ENCODE assay signal across 26 cellular contexts in the genomic region with DNA sequence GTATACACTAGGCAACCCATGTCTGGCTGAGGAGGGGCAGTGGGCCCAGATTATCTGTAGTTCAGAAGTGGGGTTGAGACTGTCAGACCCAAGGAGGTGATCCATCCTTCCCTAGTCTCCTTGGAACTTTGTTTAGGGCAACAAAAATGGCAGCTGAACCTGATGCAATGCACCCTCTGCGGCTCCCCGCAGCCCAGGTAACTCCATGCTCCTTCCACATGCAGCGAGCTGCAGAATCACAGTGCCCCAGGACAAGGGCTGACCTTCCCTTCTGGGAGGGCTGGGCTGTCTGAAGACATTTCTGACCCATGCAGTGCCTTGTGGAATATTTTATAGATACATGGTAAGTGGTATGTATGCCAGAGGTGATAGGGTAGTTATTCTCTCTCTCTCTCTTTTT. TPM values are rescaled to one million over a fixed set of nuclear protein-coding genes. Genes with fewer than 3 reads are reported as not detected.
"Had no signal": no experiment of that assay in that cellular context is flagged by ENCODE, and none has a peak within 500 bp of the region (broad histone marks: within the 10 kb centered on the region; RNA-seq: fewer than 3 reads in every experiment).

No MANE protein-coding gene starts in this region.

- H3K27me3 ChIP-seq: neutrophil, ovary, right lobe of liver, sigmoid colon, stomach, thyroid gland, tibial nerve, upper lobe of left lung, vagina had no signal

- H3K9me3 ChIP-seq: neutrophil, ovary, psoas muscle, right lobe of liver, sigmoid colon, stomach, thoracic aorta, thyroid gland, tibial nerve, upper lobe of left lung, vagina had no signal

- H3K36me3 ChIP-seq: neutrophil, ovary, right lobe of liver, sigmoid colon, stomach, thoracic aorta, thyroid gland, upper lobe of left lung, vagina had no signal

- H3K27ac ChIP-seq: neutrophil, ovary, parathyroid adenoma, psoas muscle, right lobe of liver, sigmoid colon, stomach, thoracic aorta, thyroid gland, tibial nerve, upper lobe of left lung, vagina had no signal

- H3K4me1 ChIP-seq: parathyroid adenoma, psoas muscle, sigmoid colon, stomach, thyroid gland, tibial nerve, upper lobe of left lung, vagina had no signal

- H2AFZ ChIP-seq: parathyroid adenoma had no signal

- H3K4me3 ChIP-seq: ovary, psoas muscle, right lobe of liver, sigmoid colon, stomach, thoracic aorta, thyroid gland, tibial nerve, upper lobe of left lung, vagina had no signal

- H3K9ac ChIP-seq: parathyroid adenoma had no signal

- DNase-seq: naive thymus-derived CD8-positive, alpha-beta T cell; nephron progenitor cell; nucleus accumbens; ovary; psoas muscle; right cardiac atrium; right lobe of liver; sigmoid colon; small intestine; stimulated activated CD4-positive, alpha-beta T cell treated with anti-CD3 and anti-CD28 coated beads, Interleukin-15, amount 100 ng/mL, for 24 hours; stimulated activated CD4-positive, alpha-beta T cell treated with anti-CD3 and anti-CD28 coated beads, Interleukin-2, amount 100 ng/mL, for 24 hours; stimulated activated CD4-positive, alpha-beta T cell treated with anti-CD3 and anti-CD28 coated beads, Interleukin-2, amount 100 ng/mL, for 48 hours; stimulated activated CD4-positive, alpha-beta T cell treated with anti-CD3 and anti-CD28 coated beads, Interleukin-4, amount 100 ng/mL, for 24 hours; stimulated activated naive B cell treated with anti-CD40 and anti-IgM and Interleukin-4, amounts not matched to agents 10 μg/mL and 1 μg/mL and 100 μg/mL, for 72 hours; stimulated activated naive CD4-positive, alpha-beta T cell treated with Interleukin-2 at 50 U/mL for 16 hours; stomach; thyroid gland; trophoblast cell; upper lobe of left lung had no signal

- ATAC-seq: naive thymus-derived CD8-positive, alpha-beta T cell; natural killer cell treated with Interleukin-12 subunit alpha and Interleukin-12 subunit beta and Interleukin-15 and Interleukin-18, amount 100 ng/mL, for 72 hours; psoas muscle; right cardiac atrium; right lobe of liver; stimulated activated effector memory CD8-positive, alpha-beta T cell treated with anti-CD3 and anti-CD28 coated beads, Interleukin-12 subunit alpha, Interleukin-12 subunit beta, amount 100 ng/mL, for 72 hours; stimulated activated naive B cell treated with anti-CD40 and anti-IgM and Interleukin-4, amounts not matched to agents 10 μg/mL and 1 μg/mL and 100 μg/mL, for 72 hours had no signal

RNA-seq across cellular contexts. Expression of a gene that starts 29.4 kb away (rescaled TPM):
- polyA plus RNA-seq: naive thymus-derived CD8-positive, alpha-beta T cell; right cardiac atrium; sigmoid colon; small intestine; stomach had no signal
